In genomic region chr3:14144423-14145075, GRCh38 we compare ENCODE assay signal across 8 cellular contexts. TPM values are rescaled to one million over a fixed set of nuclear protein-coding genes. Genes with fewer than 3 reads are reported as not detected.
DNase-seq lines count a peak whose midpoint lies in the region; ATAC-seq and TF ChIP-seq lines count a peak whose summit lies in the region.

No MANE protein-coding gene starts in this region.

- ATAC-seq in GM18858 (IDR thresholded peaks at IDR 0.05; ENCODE audit: unreplicated experiment), result peak; percentile 92
- ATAC-seq in HG03045 (IDR thresholded peaks at IDR 0.05; ENCODE audit: unreplicated experiment), result peak; percentile 93
- ATAC-seq in lower lobe of right lung, result peak; percentile 88 to 89

- DNase-seq in AG08395 (ENCODE audit: low spot score) (peak; percentile 98), NCI-H2196 (lab: John Stamatoyannopoulos, UW; ENCODE audit: unreplicated experiment) (peak; percentile 73), dermis microvascular lymphatic vessel endothelial cell (ENCODE audit: low read depth in 2 of 2) (peak; percentile 95 to 99), lower lobe of right lung (peak; percentile 69)
- DNase-seq in activated CD4-positive, alpha-beta T cell treated with anti-CD3 and anti-CD28 coated beads for 4 hours, result peak; percentile 53 to 63
- DNase-seq in stimulated activated CD8-positive, alpha-beta memory T cell treated with anti-CD3 and anti-CD28 coated beads, Interleukin-2, amount 100 ng/mL, for 1 hour (ENCODE audit: low read depth in 2 of 2), result peak; percentile 42 to 55

- no peaks in the 10 kb centered on the region for H3K9me3 ChIP-seq in lower lobe of right lung

- intact Hi-C loops in lower lobe of right lung (cut with DNase I), result no loop called here

- peaks cover 75% of the 10 kb centered on the region for H3K36me3 ChIP-seq in lower lobe of right lung

- no peak for TF ChIP-seq CTCF in lower lobe of right lung (IDR thresholded peaks at IDR 0.05)

- no peaks in the 10 kb centered on the region for H3K27me3 ChIP-seq in lower lobe of right lung (ENCODE audit: low read depth)

- peak overlapping the region; percentile 95 for H3K27ac ChIP-seq in lower lobe of right lung

- H3K4me3 ChIP-seq in lower lobe of right lung, result peak overlapping the region; percentile 28

- H3K4me1 ChIP-seq in lower lobe of right lung, result peaks cover 58% of the 10 kb centered on the region

RNA-seq across cellular contexts. Expression of gene TMEM43, which starts 19.7 kb away (rescaled TPM):
- total RNA-seq in dermis microvascular lymphatic vessel endothelial cell (59.2 and 69.3 TPM in 2 replicates), lower lobe of right lung (73.7 TPM)

RNA-seq across cellular contexts. Expression of gene CHCHD4, which starts 19.9 kb away (rescaled TPM):
- total RNA-seq in dermis microvascular lymphatic vessel endothelial cell (11.9 and 12.9 TPM in 2 replicates), lower lobe of right lung (12.6 TPM)

RNA-seq across cellular contexts. Expression of gene XPC, which starts 33.9 kb away (rescaled TPM):
- total RNA-seq in dermis microvascular lymphatic vessel endothelial cell, result 29.1 and 31.7 TPM in 2 replicates
- total RNA-seq in lower lobe of right lung, result 31.8 TPM

RNA-seq across cellular contexts. Expression of gene LSM3, which starts 34.1 kb away (rescaled TPM):
- total RNA-seq in dermis microvascular lymphatic vessel endothelial cell, result 5.3 and 8.3 TPM in 2 replicates
- 9.5 TPM for total RNA-seq in lower lobe of right lung

Comparison
In these comparisons a context has a peak if more than half of its experiments do, and no peak if none do; other contexts are left out.
1. Peak in every context shown above with its lines: DNase-seq, ATAC-seq, H3K4me3 ChIP-seq and H3K27ac ChIP-seq.